In the genomic region with DNA sequence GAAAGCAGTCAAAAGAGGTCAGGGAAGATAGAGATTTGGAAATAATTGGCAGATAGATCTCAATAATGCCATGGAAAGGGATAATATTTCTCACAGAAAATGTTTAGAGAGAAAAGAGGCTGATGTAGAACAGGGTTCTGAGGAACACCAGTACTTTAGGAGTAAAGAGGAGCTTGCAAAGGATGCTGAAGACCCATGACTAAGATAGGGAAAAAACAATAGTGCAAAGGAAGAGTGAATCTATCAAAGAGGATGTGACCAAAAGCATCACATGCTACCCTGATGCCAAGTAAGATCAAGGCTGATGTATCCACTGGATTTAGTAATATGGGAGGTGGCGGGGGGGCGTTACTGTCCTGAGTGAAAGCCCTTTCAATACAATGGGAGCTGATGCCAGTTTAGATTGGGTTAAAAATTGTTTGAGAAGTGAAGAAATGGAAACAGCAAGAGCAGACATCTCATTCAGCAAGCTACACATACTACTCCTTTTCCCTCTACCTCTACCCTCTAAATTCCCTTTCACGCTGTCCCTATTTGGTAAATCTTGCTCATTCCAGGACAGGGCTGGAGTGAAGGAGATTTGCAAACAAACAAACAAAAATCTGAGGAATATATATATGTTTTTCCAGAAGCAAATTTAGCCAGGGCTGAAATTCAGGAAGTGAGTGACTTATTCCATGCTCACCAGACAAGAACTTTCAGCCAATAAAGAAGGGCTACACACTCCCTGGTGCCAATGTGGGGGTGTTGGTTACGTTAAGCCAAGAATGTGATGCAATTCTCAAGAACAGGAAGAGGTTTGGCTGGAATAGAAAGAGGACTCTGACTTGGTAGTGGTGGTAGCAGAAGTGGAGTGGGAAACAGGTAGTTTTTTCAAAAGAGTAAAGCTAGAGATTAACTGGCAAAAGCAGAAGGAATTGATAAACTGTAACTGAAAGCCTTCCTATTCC, we compare ENCODE assay signal across 7 cellular contexts. TPM values are rescaled to one million over a fixed set of nuclear protein-coding genes. Genes with fewer than 3 reads are reported as not detected.
DNase-seq lines count a peak whose midpoint lies in the region; ATAC-seq, FAIRE-seq and TF ChIP-seq lines count a peak whose summit lies in the region.
"Not testable (repeated sequence)": the region's sequence is repeated elsewhere in the genome, so short reads cannot be mapped to it uniquely, and the experiment has no call there.

No MANE protein-coding gene starts in this region.

- not testable (repeated sequence) for TF ChIP-seq POLR2A in H54 (IDR thresholded peaks at IDR 0.05; ENCODE audit: low read depth, low read length); gastroesophageal sphincter (IDR thresholded peaks at IDR 0.05)

- not testable (repeated sequence) for DNase-seq in H54 (ENCODE audit: insufficient read length, low spot score); activated CD8-positive, alpha-beta memory T cell treated with anti-CD3 and anti-CD28 coated beads, Interleukin-2, amount 10 ng/mL, durations not matched to agents 7 days and 5 days; MCF 10A (ENCODE audit: unreplicated experiment); lower lobe of right lung
- peak; percentile 57 for DNase-seq in sciatic nerve (ENCODE audit: low spot score)

- not testable (repeated sequence) for BruUV-seq in MCF 10A (replicated peaks; lab: Mats Ljungman, UMichigan)

- peak overlapping the region; percentile 72 for H3K27ac Mint-ChIP-seq in activated CD8-positive, alpha-beta memory T cell treated with anti-CD3 and anti-CD28 coated beads, Interleukin-2, amount 10 ng/mL, durations not matched to agents 7 days and 5 days
- peak overlapping the region; percentile 47 for H3K27ac Mint-ChIP-seq in MCF 10A (ENCODE audit: low read depth, unreplicated experiment)

- not testable (repeated sequence) for H3K4me3 Mint-ChIP-seq in activated CD8-positive, alpha-beta memory T cell treated with anti-CD3 and anti-CD28 coated beads, Interleukin-2, amount 10 ng/mL, durations not matched to agents 7 days and 5 days; MCF 10A (ENCODE audit: unreplicated experiment)

- H3K27ac ChIP-seq in gastroesophageal sphincter, lower lobe of right lung: not testable (repeated sequence)

- CTCF ChIA-PET in activated CD8-positive, alpha-beta memory T cell treated with anti-CD3 and anti-CD28 coated beads, Interleukin-2, amount 10 ng/mL, durations not matched to agents 7 days and 5 days (lab: Charles Lee); MCF 10A (lab: Yijun Ruan, JAX): not testable (repeated sequence)

- peak; percentile 92 for FAIRE-seq in H54 (lab: Jason Lieb, UNC)

- not testable (repeated sequence) for TF ChIP-seq CTCF in MCF 10A (IDR thresholded peaks at IDR 0.05; ENCODE audit: unreplicated experiment); gastroesophageal sphincter (IDR thresholded peaks at IDR 0.05); lower lobe of right lung (IDR thresholded peaks at IDR 0.05)

- not testable (repeated sequence) for H3K27me3 ChIP-seq in gastroesophageal sphincter; lower lobe of right lung (ENCODE audit: low read depth)

- not testable (repeated sequence) for H3K9me3 ChIP-seq in gastroesophageal sphincter, lower lobe of right lung

- not testable (repeated sequence) for H3K4me1 ChIP-seq in gastroesophageal sphincter
- peaks cover 21% of the 10 kb centered on the region for H3K4me1 ChIP-seq in lower lobe of right lung

- H3K36me3 ChIP-seq in gastroesophageal sphincter, lower lobe of right lung: not testable (repeated sequence)

- H3K4me1 Mint-ChIP-seq in activated CD8-positive, alpha-beta memory T cell treated with anti-CD3 and anti-CD28 coated beads, Interleukin-2, amount 10 ng/mL, durations not matched to agents 7 days and 5 days = peaks cover 30% of the 10 kb centered on the region
- H3K4me1 Mint-ChIP-seq in MCF 10A (ENCODE audit: insufficient read depth, unreplicated experiment) = peaks cover 16% of the 10 kb centered on the region

- peak; percentile 46; the same call in 2 of the 3 replicates for ATAC-seq in SK-N-SH treated with all-trans-retinoic acid at 6 μM for 48 hours
- not testable (repeated sequence) for ATAC-seq in activated CD8-positive, alpha-beta memory T cell treated with anti-CD3 and anti-CD28 coated beads, Interleukin-2, amount 10 ng/mL, durations not matched to agents 7 days and 5 days
- ATAC-seq in gastroesophageal sphincter = peak; percentile 77
- ATAC-seq in lower lobe of right lung = peak; percentile 77 to 87
- peak; percentile 86 for ATAC-seq in sciatic nerve

- WGBS in gastroesophageal sphincter (ENCODE audit: low coverage in 1 of 2), 2 donors = 65 to 100% methylated on average over 2 to 3 of the region's 4 CpGs

- not testable (repeated sequence) for H3K36me3 Mint-ChIP-seq in activated CD8-positive, alpha-beta memory T cell treated with anti-CD3 and anti-CD28 coated beads, Interleukin-2, amount 10 ng/mL, durations not matched to agents 7 days and 5 days; MCF 10A (ENCODE audit: insufficient read depth, unreplicated experiment)

- not testable (repeated sequence) for H3K27me3 Mint-ChIP-seq in activated CD8-positive, alpha-beta memory T cell treated with anti-CD3 and anti-CD28 coated beads, Interleukin-2, amount 10 ng/mL, durations not matched to agents 7 days and 5 days; MCF 10A (ENCODE audit: insufficient read depth, unreplicated experiment)

- POLR2A ChIA-PET in MCF 10A (lab: Yijun Ruan, JAX) = not testable (repeated sequence)

- intact Hi-C loops in MCF 10A (cut with micrococcal nuclease) = loop anchor here (5.0 kb wide), 3 partner anchors 257 to 337 kb away; no protein-coding TSS in a partner anchor
- intact Hi-C loops in lower lobe of right lung (cut with DNase I) = loop anchor here (10.0 kb wide), 1 partner anchor 200 kb away; no protein-coding TSS in a partner anchor
- intact Hi-C loops in sciatic nerve (cut with DNase I) = not testable (repeated sequence)

- not testable (repeated sequence) for TF ChIP-seq EP300 in gastroesophageal sphincter (IDR thresholded peaks at IDR 0.05)

- H3K9me3 Mint-ChIP-seq in activated CD8-positive, alpha-beta memory T cell treated with anti-CD3 and anti-CD28 coated beads, Interleukin-2, amount 10 ng/mL, durations not matched to agents 7 days and 5 days (ENCODE audit: low read depth); MCF 10A (ENCODE audit: unreplicated experiment): not testable (repeated sequence)

- H3K4me3 ChIP-seq in gastroesophageal sphincter, lower lobe of right lung: not testable (repeated sequence)

RNA-seq across cellular contexts. Expression of a gene that starts 32.0 kb away (rescaled TPM):
- 10 to 100 TPM; 18.5 to 23.8 TPM for total RNA-seq in activated CD8-positive, alpha-beta memory T cell treated with anti-CD3 and anti-CD28 coated beads, Interleukin-2, amount 10 ng/mL, durations not matched to agents 7 days and 5 days
- total RNA-seq in MCF 10A (2022) (38.0 and 46.4 TPM in 2 replicates), gastroesophageal sphincter (10 to 100 TPM; 25.4 to 38.8 (median 26.0) TPM), lower lobe of right lung (31.0 TPM), sciatic nerve (30.1 TPM)
